In genomic region chr12:25558566-25558965, GRCh38 we compare ENCODE assay signal across 2 cellular contexts.
A peak's percentile ranks its signal among the peaks of the same experiment; 100 is the strongest.
TF ChIP-seq lines count a peak whose summit lies in the region.

No MANE protein-coding gene starts in this region.

TF ChIP-seq in HepG2, 621 proteins besides CTCF, POLR2A, EP300 and RAD21:
- TF ChIP-seq MNT (IDR thresholded peaks at IDR 0.05) (0 out of 2 replicates have a peak, but pooled peaks have one; percentile 25), SAP130 (CRISPR knock-in tag; IDR thresholded peaks at IDR 0.05; ENCODE audit: low read depth) (no peak)

TF ChIP-seq in IMR-90, 13 proteins besides CTCF, POLR2A, EP300 and RAD21:
- peak; percentile 34; the same call in 1 of the 2 replicates for TF ChIP-seq BHLHE40 (IDR thresholded peaks at IDR 0.05; ENCODE audit: low read depth, low read length)
- TF ChIP-seq FOS (IDR thresholded peaks at IDR 0.05; ENCODE audit: low read depth, low read length), result no peak
- no peak for TF ChIP-seq RFX5 (IDR thresholded peaks at IDR 0.05; ENCODE audit: low read depth, low read length)
- TF ChIP-seq CEBPB (IDR thresholded peaks at IDR 0.05; ENCODE audit: low read depth, low read length), result no peak
- TF ChIP-seq ELK1 (IDR thresholded peaks at IDR 0.05; ENCODE audit: borderline replicate concordance, low read depth, low read length), result no peak
- TF ChIP-seq MXI1 (IDR thresholded peaks at IDR 0.05; ENCODE audit: borderline replicate concordance, low read depth, low read length), result no peak
